27 cellular contexts compared by ENCODE assay signal in genomic region chr21:32949701-32950100, GRCh38.
"Had no signal": no experiment of that assay in that cellular context is flagged by ENCODE, and none has a peak within 500 bp of the region (broad histone marks: within the 10 kb centered on the region; RNA-seq: fewer than 3 reads in every experiment).

No MANE protein-coding gene starts in this region.

- H3K4me1 ChIP-seq: left ventricle myocardium inferior, transverse colon had no signal

- H3K4me3 ChIP-seq: coronary artery, left ventricle myocardium inferior, transverse colon had no signal

- ATAC-seq: activated CD4-positive, alpha-beta T cell treated with anti-CD3 and anti-CD28 coated beads for 36 hours; activated T-cell treated with anti-CD3 and anti-CD28 coated beads, Interleukin-2, amount 50 U/mL, for 4 hours; sciatic nerve; stimulated activated effector memory CD8-positive, alpha-beta T cell treated with anti-CD3 and anti-CD28 coated beads, Interleukin-12 subunit alpha, Interleukin-12 subunit beta, amount 100 ng/mL, for 72 hours; stimulated activated naive CD8-positive, alpha-beta T cell treated with anti-CD3 and anti-CD28 coated beads, Interleukin-15, amount 100 ng/mL, for 72 hours had no signal

- H3K9me3 ChIP-seq: transverse colon had no signal

- H3K4me3 Mint-ChIP-seq: activated B cell treated with CpG ODN at 0.5 μM for 24 hours; activated CD4-positive, alpha-beta T cell treated with anti-CD3 and anti-CD28 coated beads for 36 hours; activated naive CD8-positive, alpha-beta T cell treated with anti-CD3 and anti-CD28 coated beads, Interleukin-2, amount 10 ng/mL, durations not matched to agents 7 days and 5 days; activated T-cell treated with anti-CD3 and anti-CD28 coated beads, Interleukin-2, amount 50 U/mL, for 4 hours; nephron progenitor cell; stimulated activated effector memory CD8-positive, alpha-beta T cell treated with anti-CD3 and anti-CD28 coated beads, Interleukin-12 subunit alpha, Interleukin-12 subunit beta, amount 100 ng/mL, for 72 hours; stimulated activated naive CD8-positive, alpha-beta T cell treated with anti-CD3 and anti-CD28 coated beads, Interleukin-15, amount 100 ng/mL, for 72 hours; T-helper 1 cell treated with Interleukin-12 subunit alpha and Interleukin-12 subunit beta and Interleukin-4 antibody, amounts not matched to agents 30 μg/mL and 1 μg/mL, for 36 hours had no signal

- H3K4me1 Mint-ChIP-seq: activated B cell treated with CpG ODN at 0.5 μM for 24 hours; activated naive CD8-positive, alpha-beta T cell treated with anti-CD3 and anti-CD28 coated beads, Interleukin-2, amount 10 ng/mL, durations not matched to agents 7 days and 5 days; stimulated activated naive CD8-positive, alpha-beta T cell treated with anti-CD3 and anti-CD28 coated beads, Interleukin-15, amount 100 ng/mL, for 72 hours had no signal

- H3K36me3 Mint-ChIP-seq: activated naive CD8-positive, alpha-beta T cell treated with anti-CD3 and anti-CD28 coated beads, Interleukin-2, amount 10 ng/mL, durations not matched to agents 7 days and 5 days; stimulated activated effector memory CD8-positive, alpha-beta T cell treated with anti-CD3 and anti-CD28 coated beads, Interleukin-12 subunit alpha, Interleukin-12 subunit beta, amount 100 ng/mL, for 72 hours had no signal

- H3K27ac ChIP-seq: coronary artery, epithelial cell of prostate, left ventricle myocardium inferior, transverse colon had no signal

- H3K9me3 Mint-ChIP-seq: activated B cell treated with CpG ODN at 0.5 μM for 24 hours; activated naive CD8-positive, alpha-beta T cell treated with anti-CD3 and anti-CD28 coated beads, Interleukin-2, amount 10 ng/mL, durations not matched to agents 7 days and 5 days; activated T-helper 2 cell treated with anti-CD3 and anti-CD28 coated beads, Interferon-gamma antibody, Interleukin-2, Interleukin-4, amounts not matched to agents 10 μg/mL and 5 μg/mL and 100 μg/mL, durations not matched to agents 14 hours and 24 hours and 36 hours; nephron progenitor cell; stimulated activated effector memory CD8-positive, alpha-beta T cell treated with anti-CD3 and anti-CD28 coated beads, Interleukin-12 subunit alpha, Interleukin-12 subunit beta, amount 100 ng/mL, for 72 hours; stimulated activated naive CD8-positive, alpha-beta T cell treated with anti-CD3 and anti-CD28 coated beads, Interleukin-15, amount 100 ng/mL, for 72 hours; T-helper 1 cell treated with Interleukin-12 subunit alpha and Interleukin-12 subunit beta and Interleukin-4 antibody, amounts not matched to agents 30 μg/mL and 1 μg/mL, for 36 hours had no signal

- DNase-seq: activated B cell treated with CpG ODN at 0.5 μM for 24 hours; activated CD4-positive, alpha-beta T cell treated with anti-CD3 and anti-CD28 coated beads for 36 hours; activated CD4-positive, alpha-beta T cell treated with anti-CD3 and anti-CD28 coated beads, Interleukin-2, amount 50 U/mL, for 4 hours; activated CD8-positive, alpha-beta memory T cell treated with anti-CD3 and anti-CD28 coated beads for 24 hours; activated CD8-positive, alpha-beta memory T cell treated with anti-CD3 and anti-CD28 coated beads, Interleukin-2, amount 50 U/mL, for 4 hours; activated naive CD4-positive, alpha-beta T cell treated with Interleukin-2 at 50 U/mL for 16 hours; activated naive CD8-positive, alpha-beta T cell treated with anti-CD3 and anti-CD28 coated beads, Interleukin-2, amount 10 ng/mL, durations not matched to agents 7 days and 5 days; activated T-cell treated with anti-CD3 and anti-CD28 coated beads, Interleukin-2, amount 50 U/mL, for 4 hours; amniotic stem cell; cerebellar nuclear complex; kidney glomerular epithelial cell; left ventricle myocardium inferior; nephron progenitor cell; occipital lobe; small intestine; stimulated activated CD4-positive, alpha-beta T cell treated with anti-CD3 and anti-CD28 coated beads, Interleukin-2, amount 100 ng/mL, for 24 hours; stimulated activated naive CD8-positive, alpha-beta T cell treated with anti-CD3 and anti-CD28 coated beads, Interleukin-15, amount 100 ng/mL, for 72 hours; T1000; transverse colon had no signal

- H3K36me3 ChIP-seq: left ventricle myocardium inferior, transverse colon had no signal

- H3K27ac Mint-ChIP-seq: activated B cell treated with CpG ODN at 0.5 μM for 24 hours; activated CD4-positive, alpha-beta T cell treated with anti-CD3 and anti-CD28 coated beads for 36 hours; activated naive CD8-positive, alpha-beta T cell treated with anti-CD3 and anti-CD28 coated beads, Interleukin-2, amount 10 ng/mL, durations not matched to agents 7 days and 5 days; activated T-helper 2 cell treated with anti-CD3 and anti-CD28 coated beads, Interferon-gamma antibody, Interleukin-2, Interleukin-4, amounts not matched to agents 10 μg/mL and 5 μg/mL and 100 μg/mL, durations not matched to agents 14 hours and 24 hours and 36 hours; nephron progenitor cell; stimulated activated effector memory CD8-positive, alpha-beta T cell treated with anti-CD3 and anti-CD28 coated beads, Interleukin-12 subunit alpha, Interleukin-12 subunit beta, amount 100 ng/mL, for 72 hours; stimulated activated naive CD8-positive, alpha-beta T cell treated with anti-CD3 and anti-CD28 coated beads, Interleukin-15, amount 100 ng/mL, for 72 hours; T-helper 1 cell treated with Interleukin-12 subunit alpha and Interleukin-12 subunit beta and Interleukin-4 antibody, amounts not matched to agents 30 μg/mL and 1 μg/mL, for 36 hours had no signal

- FAIRE-seq: bronchial epithelial cell, small intestine, urothelium cell line had no signal
